10 cellular contexts compared by ENCODE assay signal in genomic region chr2:9179572-9180201, GRCh38. TPM values are rescaled to one million over a fixed set of nuclear protein-coding genes. Genes with fewer than 3 reads are reported as not detected.
DNase-seq lines count a peak whose midpoint lies in the region; ATAC-seq and TF ChIP-seq lines count a peak whose summit lies in the region.
"Had no signal": no experiment of that assay in that cellular context is flagged by ENCODE, and none has a peak within 500 bp of the region (broad histone marks: within the 10 kb centered on the region; RNA-seq: fewer than 3 reads in every experiment).

No MANE protein-coding gene starts in this region.

- H3K9me3 ChIP-seq in muscle layer of colon (ENCODE audit: low read length) = no peaks in the 10 kb centered on the region
- H3K9me3 ChIP-seq in naive thymus-derived CD4-positive, alpha-beta T cell (ENCODE audit: control insufficient read depth in 2 of 3, low read length in 3 of 3) = no peaks in the 10 kb centered on the region

- no peak for TF ChIP-seq CTCF in dorsolateral prefrontal cortex (IDR thresholded peaks at IDR 0.05 in 54 of 56, conservative IDR thresholded peaks at IDR 0.05 in 2 of 56; ENCODE audit: low read depth in 1 of 56, partially characterized antibody in 56 of 56)

- no peak for ATAC-seq in activated CD4-positive, alpha-beta T cell treated with anti-CD3 and anti-CD28 coated beads for 36 hours
- ATAC-seq in naive thymus-derived CD4-positive, alpha-beta T cell = no peak

- CTCF ChIA-PET in activated CD4-positive, alpha-beta T cell treated with anti-CD3 and anti-CD28 coated beads for 36 hours (lab: Charles Lee) = interaction anchor here (0.8 to 1.3 kb wide), 2 partner anchors 12 to 26 kb away, joined by 3 to 4 read pairs; no protein-coding TSS in a partner anchor
- CTCF ChIA-PET in naive thymus-derived CD4-positive, alpha-beta T cell (lab: Charles Lee) = no interaction called here

- DNase-seq in A172 (ENCODE audit: low spot score) (peak; percentile 93), NCI-H460 (ENCODE audit: extremely low read depth, low read depth) (peak; percentile 90), dorsolateral prefrontal cortex (no peak), NCI-H1048 (lab: John Stamatoyannopoulos, UW) (no peak)
- DNase-seq in stimulated activated CD4-positive, alpha-beta T cell treated with anti-CD3 and anti-CD28 coated beads, Interleukin-1b, Interleukin-23, amount 100 ng/mL, for 48 hours = no peak
- DNase-seq in activated CD4-positive, alpha-beta T cell treated with anti-CD3 and anti-CD28 coated beads for 36 hours = no peak
- no peak for DNase-seq in naive thymus-derived CD4-positive, alpha-beta T cell
- DNase-seq: activated gamma-delta T cell treated with Interleukin-2 at 50 U/mL for 16 hours had no signal

- intact Hi-C loops in dorsolateral prefrontal cortex (cut with DNase I) = no loop called here
- intact Hi-C loops in activated CD4-positive, alpha-beta T cell treated with anti-CD3 and anti-CD28 coated beads for 36 hours (cut with DNase I, micrococcal nuclease) = no loop called here
- intact Hi-C loops in naive thymus-derived CD4-positive, alpha-beta T cell (cut with micrococcal nuclease) = no loop called here

- POLR2A ChIA-PET in activated CD4-positive, alpha-beta T cell treated with anti-CD3 and anti-CD28 coated beads for 36 hours (lab: Charles Lee) = no interaction called here
- POLR2A ChIA-PET in naive thymus-derived CD4-positive, alpha-beta T cell (lab: Charles Lee) = no interaction called here

- H3K27ac Mint-ChIP-seq in activated CD4-positive, alpha-beta T cell treated with anti-CD3 and anti-CD28 coated beads for 36 hours = no peak overlapping the region
- no peak overlapping the region for H3K27ac Mint-ChIP-seq in naive thymus-derived CD4-positive, alpha-beta T cell
- H3K27ac Mint-ChIP-seq: B cell had no signal

- no peaks in the 10 kb centered on the region for H3K36me3 ChIP-seq in muscle layer of colon (ENCODE audit: insufficient read depth, low read length)
- no peaks in the 10 kb centered on the region for H3K36me3 ChIP-seq in naive thymus-derived CD4-positive, alpha-beta T cell (ENCODE audit: control insufficient read depth in 2 of 3, insufficient read depth in 3 of 3, low read length in 3 of 3)

- no peaks in the 10 kb centered on the region for H3K36me3 Mint-ChIP-seq in activated CD4-positive, alpha-beta T cell treated with anti-CD3 and anti-CD28 coated beads for 36 hours (ENCODE audit: low read depth)
- H3K36me3 Mint-ChIP-seq in naive thymus-derived CD4-positive, alpha-beta T cell = peaks cover 0 to 5% (median 4%) of the 10 kb centered on the region in 5 donors

- no peak overlapping the region for H3K9ac ChIP-seq in muscle layer of colon (ENCODE audit: low read length)

- H3K4me1 ChIP-seq in muscle layer of colon (ENCODE audit: insufficient read depth, low read length) = peaks cover 10% of the 10 kb centered on the region
- H3K4me1 ChIP-seq in naive thymus-derived CD4-positive, alpha-beta T cell (ENCODE audit: control insufficient read depth in 2 of 2, insufficient read depth in 2 of 2, low read length in 2 of 2) = no peaks in the 10 kb centered on the region

- peaks cover 9% of the 10 kb centered on the region for H3K27me3 Mint-ChIP-seq in activated CD4-positive, alpha-beta T cell treated with anti-CD3 and anti-CD28 coated beads for 36 hours
- peaks cover 4 to 35% (median 27%) of the 10 kb centered on the region in 5 donors for H3K27me3 Mint-ChIP-seq in naive thymus-derived CD4-positive, alpha-beta T cell

- no peaks in the 10 kb centered on the region for H3K4me1 Mint-ChIP-seq in activated CD4-positive, alpha-beta T cell treated with anti-CD3 and anti-CD28 coated beads for 36 hours
- H3K4me1 Mint-ChIP-seq in naive thymus-derived CD4-positive, alpha-beta T cell = no peaks in the 10 kb centered on the region

- H3K4me3 ChIP-seq in dorsolateral prefrontal cortex (peak overlapping the region in 10 of 59 donors; percentile 2 to 43 (median 12)), muscle layer of colon (ENCODE audit: low read depth in 1 of 2, low read length in 2 of 2) (no peak overlapping the region)
- no peak overlapping the region for H3K4me3 ChIP-seq in naive thymus-derived CD4-positive, alpha-beta T cell (ENCODE audit: low read length)

- no peaks in the 10 kb centered on the region for H3K9me3 Mint-ChIP-seq in activated CD4-positive, alpha-beta T cell treated with anti-CD3 and anti-CD28 coated beads for 36 hours (ENCODE audit: low read depth)
- H3K9me3 Mint-ChIP-seq in naive thymus-derived CD4-positive, alpha-beta T cell = peaks cover 0 to 15% (median 4%) of the 10 kb centered on the region in 11 donors

- no peak overlapping the region for H3K4me3 Mint-ChIP-seq in activated CD4-positive, alpha-beta T cell treated with anti-CD3 and anti-CD28 coated beads for 36 hours
- H3K4me3 Mint-ChIP-seq in naive thymus-derived CD4-positive, alpha-beta T cell = no peak overlapping the region
- H3K4me3 Mint-ChIP-seq: B cell had no signal

- peak overlapping the region in 48 of 59 donors; percentile 4 to 83 (median 66) for H3K27ac ChIP-seq in dorsolateral prefrontal cortex
- peak overlapping the region; percentile 22 for H3K27ac ChIP-seq in muscle layer of colon (ENCODE audit: low read depth, low read length)
- no peak overlapping the region for H3K27ac ChIP-seq in naive thymus-derived CD4-positive, alpha-beta T cell (ENCODE audit: low read depth, low read length)

- no peaks in the 10 kb centered on the region for H3K27me3 ChIP-seq in dorsolateral prefrontal cortex
- H3K27me3 ChIP-seq in muscle layer of colon (ENCODE audit: control insufficient read depth in 1 of 2, insufficient read depth in 2 of 2, low read length in 2 of 2) = no peaks in the 10 kb centered on the region
- H3K27me3 ChIP-seq in naive thymus-derived CD4-positive, alpha-beta T cell (ENCODE audit: control insufficient read depth in 2 of 2, insufficient read depth in 2 of 2, low read length in 2 of 2) = peaks cover 0 to 3% of the 10 kb centered on the region in 2 donors

RNA-seq across cellular contexts. Expression of gene ASAP2, which starts 26.9 kb away (rescaled TPM):
- total RNA-seq in A172 (2014; rRNA removed; shearing (Covaris generic)) = 20.4 and 24.4 TPM in 2 replicates
- 34.2 and 34.7 TPM in 2 replicates for total RNA-seq in NCI-H460 (2014; rRNA removed; shearing (Covaris generic))
- polyA plus RNA-seq in NCI-H460 (2014; cell fraction: nucleus; rRNA removed) = 26.6 and 30.9 TPM in 2 replicates
- 10 to 100 TPM; 30.8 to 63.8 (median 48.4) TPM for total RNA-seq in dorsolateral prefrontal cortex
- under 1 TPM; 0.21 to 0.26 TPM for total RNA-seq in activated CD4-positive, alpha-beta T cell treated with anti-CD3 and anti-CD28 coated beads for 36 hours
- 1 to 10 TPM in 1 of 5 experiments, under 1 TPM in 2, not detected in 2; 0.10 to 1.2 (median 0.45) TPM for total RNA-seq in naive thymus-derived CD4-positive, alpha-beta T cell
- not detected for polyA plus RNA-seq in naive thymus-derived CD4-positive, alpha-beta T cell
- total RNA-seq: B cell had no signal

Comparison
In these comparisons a context has a peak if more than half of its experiments do, and no peak if none do; other contexts are left out.
1. DNase-seq: peak in A172 (single experiment) and NCI-H460 (single experiment); none in dorsolateral prefrontal cortex (0 of 10), NCI-H1048 (single experiment), stimulated activated CD4-positive, alpha-beta T cell treated with anti-CD3 and anti-CD28 coated beads, Interleukin-1b, Interleukin-23, amount 100 ng/mL, for 48 hours (single experiment), activated CD4-positive, alpha-beta T cell treated with anti-CD3 and anti-CD28 coated beads for 36 hours (single experiment) and naive thymus-derived CD4-positive, alpha-beta T cell (0 of 9).